17 cellular contexts compared by ENCODE assay signal in the genomic region with DNA sequence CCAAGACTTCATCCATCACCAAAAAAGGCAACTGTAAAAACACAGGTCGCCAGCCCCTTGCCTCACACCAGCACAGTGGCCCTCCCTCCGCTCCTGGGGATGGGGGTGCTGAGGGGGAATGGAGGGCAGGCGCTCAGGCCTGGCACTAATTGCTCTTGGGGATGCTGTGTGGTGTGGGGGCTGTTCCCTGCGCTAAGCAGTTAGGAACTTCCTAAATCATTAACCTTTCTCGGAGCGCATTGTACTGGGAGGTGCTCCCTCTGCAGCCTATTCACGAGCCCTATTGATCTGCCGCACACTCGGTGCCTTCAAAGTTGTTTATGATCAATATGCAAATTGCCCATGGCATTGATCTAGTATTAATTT.
DNase-seq lines count a peak whose midpoint lies in the region; ATAC-seq and TF ChIP-seq lines count a peak whose summit lies in the region.
"Had no signal": no experiment of that assay in that cellular context is flagged by ENCODE, and none has a peak within 500 bp of the region (broad histone marks: within the 10 kb centered on the region; RNA-seq: fewer than 3 reads in every experiment).

No MANE protein-coding gene starts in this region.

- no peaks in the 10 kb centered on the region for H3K27me3 ChIP-seq in right atrium auricular region
- H3K27me3 ChIP-seq: neural progenitor cell had no signal

- H3K4me3 Mint-ChIP-seq in activated T-cell treated with anti-CD3 and anti-CD28 coated beads, Interleukin-2, amount 50 U/mL, for 72 hours, result no peak overlapping the region
- no peak overlapping the region for H3K4me3 Mint-ChIP-seq in activated T-cell treated with anti-CD3 and anti-CD28 coated beads, Interleukin-2, amount 50 U/mL, for 24 hours
- H3K4me3 Mint-ChIP-seq: activated T-helper 17 cell treated with anti-CD3 and anti-CD28 coated beads, Interleukin-2, amount 50 U/mL, for 72 hours; central memory CD8-positive, alpha-beta T cell; neural progenitor cell; stimulated activated effector memory CD8-positive, alpha-beta T cell treated with anti-CD3 and anti-CD28 coated beads, Interleukin-12 subunit alpha, Interleukin-12 subunit beta, amount 100 ng/mL, for 72 hours; T-cell had no signal

- peaks cover 13% of the 10 kb centered on the region for H3K4me1 Mint-ChIP-seq in activated T-cell treated with anti-CD3 and anti-CD28 coated beads, Interleukin-2, amount 50 U/mL, for 72 hours (ENCODE audit: low read depth)
- peaks cover 9% of the 10 kb centered on the region for H3K4me1 Mint-ChIP-seq in activated T-cell treated with anti-CD3 and anti-CD28 coated beads, Interleukin-2, amount 50 U/mL, for 24 hours (ENCODE audit: low read depth)

- ATAC-seq in sciatic nerve, result no peak
- ATAC-seq in activated T-cell treated with anti-CD3 and anti-CD28 coated beads, Interleukin-2, amount 50 U/mL, for 72 hours (replicated peaks in 1 of 2), result no peak
- ATAC-seq: activated T-helper 17 cell treated with anti-CD3 and anti-CD28 coated beads, Interleukin-2, amount 50 U/mL, for 72 hours; stimulated activated effector memory CD8-positive, alpha-beta T cell treated with anti-CD3 and anti-CD28 coated beads, Interleukin-12 subunit alpha, Interleukin-12 subunit beta, amount 100 ng/mL, for 72 hours; T-cell had no signal

- no peak overlapping the region for H3K27ac Mint-ChIP-seq in activated T-cell treated with anti-CD3 and anti-CD28 coated beads, Interleukin-2, amount 50 U/mL, for 72 hours
- no peak overlapping the region for H3K27ac Mint-ChIP-seq in activated T-cell treated with anti-CD3 and anti-CD28 coated beads, Interleukin-2, amount 50 U/mL, for 24 hours
- H3K27ac Mint-ChIP-seq: activated T-helper 17 cell treated with anti-CD3 and anti-CD28 coated beads, Interleukin-2, amount 50 U/mL, for 72 hours; stimulated activated effector memory CD8-positive, alpha-beta T cell treated with anti-CD3 and anti-CD28 coated beads, Interleukin-12 subunit alpha, Interleukin-12 subunit beta, amount 100 ng/mL, for 72 hours; T-cell had no signal

- H3K9me3 Mint-ChIP-seq in activated T-cell treated with anti-CD3 and anti-CD28 coated beads, Interleukin-2, amount 50 U/mL, for 72 hours, result no peaks in the 10 kb centered on the region
- H3K9me3 Mint-ChIP-seq in activated T-cell treated with anti-CD3 and anti-CD28 coated beads, Interleukin-2, amount 50 U/mL, for 24 hours, result no peaks in the 10 kb centered on the region
- H3K9me3 Mint-ChIP-seq: activated T-helper 17 cell treated with anti-CD3 and anti-CD28 coated beads, Interleukin-2, amount 50 U/mL, for 72 hours; central memory CD8-positive, alpha-beta T cell; stimulated activated effector memory CD8-positive, alpha-beta T cell treated with anti-CD3 and anti-CD28 coated beads, Interleukin-12 subunit alpha, Interleukin-12 subunit beta, amount 100 ng/mL, for 72 hours; T-cell had no signal

- peak overlapping the region in 1 of 2 donors; percentile 31 for H3K4me3 ChIP-seq in right atrium auricular region
- H3K4me3 ChIP-seq: neural progenitor cell had no signal

- intact Hi-C loops in sciatic nerve (cut with DNase I), result no loop called here

- peaks cover 14% of the 10 kb centered on the region for H3K27me3 Mint-ChIP-seq in activated T-cell treated with anti-CD3 and anti-CD28 coated beads, Interleukin-2, amount 50 U/mL, for 72 hours (ENCODE audit: low read depth)
- H3K27me3 Mint-ChIP-seq in activated T-cell treated with anti-CD3 and anti-CD28 coated beads, Interleukin-2, amount 50 U/mL, for 24 hours, result peaks cover 15% of the 10 kb centered on the region

- H3K27ac ChIP-seq in VCaP, result peak overlapping the region; percentile 34
- H3K27ac ChIP-seq in right atrium auricular region, result peak overlapping the region; percentile 75 to 77
- H3K27ac ChIP-seq: KMS-11, neural progenitor cell had no signal

- H3K4me1 ChIP-seq in right atrium auricular region, result peaks cover 0 to 76% of the 10 kb centered on the region in 2 donors

- H3K36me3 ChIP-seq in right atrium auricular region, result no peaks in the 10 kb centered on the region
- H3K36me3 ChIP-seq: neural progenitor cell had no signal

- H3K36me3 Mint-ChIP-seq in activated T-cell treated with anti-CD3 and anti-CD28 coated beads, Interleukin-2, amount 50 U/mL, for 72 hours (ENCODE audit: insufficient read depth in 2 of 2), result no peaks in the 10 kb centered on the region
- H3K36me3 Mint-ChIP-seq in activated T-cell treated with anti-CD3 and anti-CD28 coated beads, Interleukin-2, amount 50 U/mL, for 24 hours (ENCODE audit: low read depth), result no peaks in the 10 kb centered on the region
- H3K36me3 Mint-ChIP-seq: stimulated activated effector memory CD8-positive, alpha-beta T cell treated with anti-CD3 and anti-CD28 coated beads, Interleukin-12 subunit alpha, Interleukin-12 subunit beta, amount 100 ng/mL, for 72 hours; T-cell had no signal

- TF ChIP-seq CTCF in VCaP (conservative IDR thresholded peaks at IDR 0.05) (no peak), right atrium auricular region (IDR thresholded peaks at IDR 0.05) (no peak)

- H3K9me3 ChIP-seq in right atrium auricular region, result no peaks in the 10 kb centered on the region

- peak; percentile 18 for DNase-seq in COLO668 (lab: John Stamatoyannopoulos, UW; ENCODE audit: unreplicated experiment)
- no peak for DNase-seq in right atrium auricular region (ENCODE audit: low spot score)
- peak; percentile 30 for DNase-seq in sciatic nerve (ENCODE audit: low spot score)
- no peak for DNase-seq in activated T-cell treated with anti-CD3 and anti-CD28 coated beads, Interleukin-2, amount 50 U/mL, for 72 hours
- no peak for DNase-seq in activated effector memory CD4-positive, alpha-beta T cell treated with anti-CD3 and anti-CD28 coated beads, Interleukin-2, amount 50 U/mL, for 16 hours
- no peak for DNase-seq in activated T-cell treated with anti-CD3 and anti-CD28 coated beads, Interleukin-2, amount 50 U/mL, for 24 hours
- no peak for DNase-seq in NCI-H2171 (lab: John Stamatoyannopoulos, UW)
- DNase-seq: activated CD4-positive, alpha-beta T cell treated with anti-CD3 and anti-CD28 coated beads for 48 hours; GDM1; stimulated activated CD4-positive, alpha-beta T cell treated with anti-CD3 and anti-CD28 coated beads, Interleukin-1b, Interleukin-23, amount 100 ng/mL, for 48 hours; T-cell had no signal

Comparison
In these comparisons a context has a peak if more than half of its experiments do, and no peak if none do; other contexts are left out.
1. DNase-seq: peak in COLO668 (single experiment) and sciatic nerve (single experiment); none in right atrium auricular region (single experiment), activated T-cell treated with anti-CD3 and anti-CD28 coated beads, Interleukin-2, amount 50 U/mL, for 72 hours (0 of 2), activated effector memory CD4-positive, alpha-beta T cell treated with anti-CD3 and anti-CD28 coated beads, Interleukin-2, amount 50 U/mL, for 16 hours (single experiment), activated T-cell treated with anti-CD3 and anti-CD28 coated beads, Interleukin-2, amount 50 U/mL, for 24 hours (single experiment) and NCI-H2171 (single experiment).